Comparison of ENCODE assay signal across 1 cellular context in genomic region chr2:199850718-199851498, GRCh38.
TF ChIP-seq lines count a peak whose summit lies in the region.

Gene FTCDNL1 (minus strand): TSS chr2:199851192. CDS start chr2:199848962, 2,230 bp downstream.

TF ChIP-seq in HepG2, 621 proteins besides CTCF, POLR2A, EP300 and RAD21 (continued from another document and continues in another):
- TF ChIP-seq HES4 (CRISPR knock-in tag; IDR thresholded peaks at IDR 0.05; ENCODE audit: borderline replicate concordance) (peak; percentile 81; the same call in 1 of the 2 replicates), MYNN (CRISPR knock-in tag; IDR thresholded peaks at IDR 0.05; ENCODE audit: low read depth) (no peak), ZNF230 (CRISPR knock-in tag; IDR thresholded peaks at IDR 0.05) (no peak), NCOA2 (CRISPR knock-in tag; IDR thresholded peaks at IDR 0.05) (peak; percentile 17; the same call in 1 of the 2 replicates), SRY (CRISPR knock-in tag; IDR thresholded peaks at IDR 0.05) (peak; percentile 63), CHD4 (IDR thresholded peaks at IDR 0.05; ENCODE audit: borderline replicate concordance, low read length) (no peak), DMAP1 (CRISPR knock-in tag; IDR thresholded peaks at IDR 0.05) (peak; percentile 93), ZSCAN25 (CRISPR knock-in tag; IDR thresholded peaks at IDR 0.05) (no peak; the same call in 1 of the 2 replicates), ZNF547 (CRISPR knock-in tag; IDR thresholded peaks at IDR 0.05) (peak; percentile 89; the same call in 1 of the 2 replicates), PBX2 (CRISPR knock-in tag; IDR thresholded peaks at IDR 0.05) (no peak), NR2F2 (IDR thresholded peaks at IDR 0.05; ENCODE audit: borderline replicate concordance, low read depth) (0 out of 2 replicates have a peak, but pooled peaks have one; percentile 2), ZNF224 (CRISPR knock-in tag; IDR thresholded peaks at IDR 0.05) (no peak), HBP1 (CRISPR knock-in tag; IDR thresholded peaks at IDR 0.05; ENCODE audit: low read depth) (peak; percentile 52; the same call in 1 of the 2 replicates), KMT2B (CRISPR knock-in tag; IDR thresholded peaks at IDR 0.05) (peak; percentile 65), ZNF331 (CRISPR knock-in tag; IDR thresholded peaks at IDR 0.05) (peak; percentile 51; the same call in 1 of the 2 replicates), ZNF367 (CRISPR knock-in tag; IDR thresholded peaks at IDR 0.05; ENCODE audit: borderline replicate concordance) (no peak), KLF6 (CRISPR knock-in tag; IDR thresholded peaks at IDR 0.05) (peak; percentile 75; the same call in 1 of the 2 replicates), EEA1 (CRISPR knock-in tag; IDR thresholded peaks at IDR 0.05; ENCODE audit: borderline replicate concordance) (peak; percentile 85; the same call in 1 of the 2 replicates), TBX2 (CRISPR knock-in tag; IDR thresholded peaks at IDR 0.05; ENCODE audit: borderline replicate concordance) (peak; percentile 61; the same call in 1 of the 2 replicates), ZFP37 (CRISPR knock-in tag; IDR thresholded peaks at IDR 0.05; ENCODE audit: borderline replicate concordance) (no peak), SMARCC2 (IDR thresholded peaks at IDR 0.05) (no peak), ZNF724P (CRISPR knock-in tag; IDR thresholded peaks at IDR 0.05; ENCODE audit: borderline replicate concordance) (peak; percentile 73; the same call in 1 of the 2 replicates), AHDC1 (CRISPR knock-in tag; IDR thresholded peaks at IDR 0.05; ENCODE audit: borderline replicate concordance) (no peak; the same call in 1 of the 2 replicates), SP140L (CRISPR knock-in tag; IDR thresholded peaks at IDR 0.05; ENCODE audit: borderline replicate concordance) (no peak), ZMYM4 (CRISPR knock-in tag; IDR thresholded peaks at IDR 0.05) (peak; percentile 53), NFE2L1 (CRISPR knock-in tag; IDR thresholded peaks at IDR 0.05; ENCODE audit: borderline replicate concordance) (no peak), HNRNPK (IDR thresholded peaks at IDR 0.05; ENCODE audit: low read depth, low read length, poor library complexity, severe bottlenecking) (no peak), ZNF710 (CRISPR knock-in tag; IDR thresholded peaks at IDR 0.05; ENCODE audit: borderline replicate concordance) (peak; percentile 83; the same call in 1 of the 2 replicates), POLR2G (IDR thresholded peaks at IDR 0.05; ENCODE audit: low read depth, low read length) (peak; percentile 94), TERF1 (CRISPR knock-in tag; IDR thresholded peaks at IDR 0.05) (peak; percentile 80; the same call in 1 of the 2 replicates), SMAD9 (CRISPR knock-in tag; IDR thresholded peaks at IDR 0.05) (0 out of 2 replicates have a peak, but pooled peaks have one; percentile 64), TSC22D2 (CRISPR knock-in tag; IDR thresholded peaks at IDR 0.05; ENCODE audit: borderline replicate concordance) (peak; percentile 51; the same call in 1 of the 2 replicates)
- TF ChIP-seq, protein P1, sequence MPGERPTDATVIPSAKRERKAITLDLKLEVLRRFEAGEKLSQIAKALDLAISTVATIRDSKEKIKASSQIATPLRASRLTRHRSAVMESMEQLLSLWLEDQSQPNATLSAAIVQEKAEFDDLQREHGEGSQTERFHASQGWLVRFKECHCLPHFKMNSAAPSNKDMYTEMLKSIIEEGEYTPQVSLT (CRISPR knock-in tag; IDR thresholded peaks at IDR 0.05; ENCODE audit: borderline replicate concordance, low read depth): no peak
- TF ChIP-seq, protein P2, sequence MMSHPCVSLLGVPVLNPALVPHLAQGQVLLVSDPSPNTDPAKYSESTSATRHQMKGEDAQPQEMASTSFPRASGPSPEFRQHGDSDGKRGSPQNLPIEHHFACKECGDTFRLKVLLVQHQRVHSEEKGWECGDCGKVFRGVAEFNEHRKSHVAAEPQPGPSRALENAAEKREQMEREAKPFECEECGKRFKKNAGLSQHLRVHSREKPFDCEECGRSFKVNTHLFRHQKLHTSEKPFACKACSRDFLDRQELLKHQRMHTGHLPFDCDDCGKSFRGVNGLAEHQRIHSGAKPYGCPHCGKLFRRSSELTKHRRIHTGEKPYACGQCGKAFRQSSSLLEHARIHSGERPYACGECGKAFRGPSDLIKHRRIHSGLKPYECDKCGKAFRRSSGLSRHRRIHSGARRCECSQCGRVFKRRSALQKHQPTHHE (CRISPR knock-in tag; IDR thresholded peaks at IDR 0.05; ENCODE audit: borderline replicate concordance): no peak; the same call in 1 of the 2 replicates
- TF ChIP-seq, protein P3, sequence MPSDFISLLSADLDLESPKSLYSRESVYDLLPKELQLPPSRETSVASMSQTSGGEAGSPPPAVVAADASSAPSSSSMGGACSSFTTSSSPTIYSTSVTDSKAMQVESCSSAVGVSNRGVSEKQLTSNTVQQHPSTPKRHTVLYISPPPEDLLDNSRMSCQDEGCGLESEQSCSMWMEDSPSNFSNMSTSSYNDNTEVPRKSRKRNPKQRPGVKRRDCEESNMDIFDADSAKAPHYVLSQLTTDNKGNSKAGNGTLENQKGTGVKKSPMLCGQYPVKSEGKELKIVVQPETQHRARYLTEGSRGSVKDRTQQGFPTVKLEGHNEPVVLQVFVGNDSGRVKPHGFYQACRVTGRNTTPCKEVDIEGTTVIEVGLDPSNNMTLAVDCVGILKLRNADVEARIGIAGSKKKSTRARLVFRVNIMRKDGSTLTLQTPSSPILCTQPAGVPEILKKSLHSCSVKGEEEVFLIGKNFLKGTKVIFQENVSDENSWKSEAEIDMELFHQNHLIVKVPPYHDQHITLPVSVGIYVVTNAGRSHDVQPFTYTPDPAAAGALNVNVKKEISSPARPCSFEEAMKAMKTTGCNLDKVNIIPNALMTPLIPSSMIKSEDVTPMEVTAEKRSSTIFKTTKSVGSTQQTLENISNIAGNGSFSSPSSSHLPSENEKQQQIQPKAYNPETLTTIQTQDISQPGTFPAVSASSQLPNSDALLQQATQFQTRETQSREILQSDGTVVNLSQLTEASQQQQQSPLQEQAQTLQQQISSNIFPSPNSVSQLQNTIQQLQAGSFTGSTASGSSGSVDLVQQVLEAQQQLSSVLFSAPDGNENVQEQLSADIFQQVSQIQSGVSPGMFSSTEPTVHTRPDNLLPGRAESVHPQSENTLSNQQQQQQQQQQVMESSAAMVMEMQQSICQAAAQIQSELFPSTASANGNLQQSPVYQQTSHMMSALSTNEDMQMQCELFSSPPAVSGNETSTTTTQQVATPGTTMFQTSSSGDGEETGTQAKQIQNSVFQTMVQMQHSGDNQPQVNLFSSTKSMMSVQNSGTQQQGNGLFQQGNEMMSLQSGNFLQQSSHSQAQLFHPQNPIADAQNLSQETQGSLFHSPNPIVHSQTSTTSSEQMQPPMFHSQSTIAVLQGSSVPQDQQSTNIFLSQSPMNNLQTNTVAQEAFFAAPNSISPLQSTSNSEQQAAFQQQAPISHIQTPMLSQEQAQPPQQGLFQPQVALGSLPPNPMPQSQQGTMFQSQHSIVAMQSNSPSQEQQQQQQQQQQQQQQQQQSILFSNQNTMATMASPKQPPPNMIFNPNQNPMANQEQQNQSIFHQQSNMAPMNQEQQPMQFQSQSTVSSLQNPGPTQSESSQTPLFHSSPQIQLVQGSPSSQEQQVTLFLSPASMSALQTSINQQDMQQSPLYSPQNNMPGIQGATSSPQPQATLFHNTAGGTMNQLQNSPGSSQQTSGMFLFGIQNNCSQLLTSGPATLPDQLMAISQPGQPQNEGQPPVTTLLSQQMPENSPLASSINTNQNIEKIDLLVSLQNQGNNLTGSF (CRISPR knock-in tag; IDR thresholded peaks at IDR 0.05): 0 out of 2 replicates have a peak, but pooled peaks have one; percentile 43
- TF ChIP-seq, protein P4, sequence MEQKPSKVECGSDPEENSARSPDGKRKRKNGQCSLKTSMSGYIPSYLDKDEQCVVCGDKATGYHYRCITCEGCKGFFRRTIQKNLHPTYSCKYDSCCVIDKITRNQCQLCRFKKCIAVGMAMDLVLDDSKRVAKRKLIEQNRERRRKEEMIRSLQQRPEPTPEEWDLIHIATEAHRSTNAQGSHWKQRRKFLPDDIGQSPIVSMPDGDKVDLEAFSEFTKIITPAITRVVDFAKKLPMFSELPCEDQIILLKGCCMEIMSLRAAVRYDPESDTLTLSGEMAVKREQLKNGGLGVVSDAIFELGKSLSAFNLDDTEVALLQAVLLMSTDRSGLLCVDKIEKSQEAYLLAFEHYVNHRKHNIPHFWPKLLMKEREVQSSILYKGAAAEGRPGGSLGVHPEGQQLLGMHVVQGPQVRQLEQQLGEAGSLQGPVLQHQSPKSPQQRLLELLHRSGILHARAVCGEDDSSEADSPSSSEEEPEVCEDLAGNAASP (CRISPR knock-in tag; IDR thresholded peaks at IDR 0.05; ENCODE audit: borderline replicate concordance): peak; percentile 20; the same call in 1 of the 2 replicates
